27 cellular contexts compared by ENCODE assay signal in the genomic region with DNA sequence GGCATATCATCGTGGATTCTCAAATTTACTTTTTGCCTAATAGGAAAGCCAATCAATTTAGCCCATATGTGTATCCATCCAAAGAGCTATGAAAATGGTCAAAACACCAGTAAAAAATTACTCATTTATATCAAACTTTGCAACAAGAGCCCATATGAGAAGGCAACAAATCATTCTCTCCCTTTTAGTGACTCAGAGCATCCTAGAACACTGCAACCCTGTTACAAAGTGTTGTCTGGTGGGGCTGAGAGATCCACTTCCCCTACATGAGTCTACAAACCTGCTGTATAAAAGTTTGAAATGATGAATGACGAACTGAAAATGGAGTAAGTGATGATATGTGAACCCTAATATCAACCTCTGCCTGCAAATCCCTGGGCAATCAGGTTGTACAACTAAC. TPM values are rescaled to one million over a fixed set of nuclear protein-coding genes. Genes with fewer than 3 reads are reported as not detected.
DNase-seq lines count a peak whose midpoint lies in the region; ATAC-seq and TF ChIP-seq lines count a peak whose summit lies in the region.
"Had no signal": no experiment of that assay in that cellular context is flagged by ENCODE, and none has a peak within 500 bp of the region (broad histone marks: within the 10 kb centered on the region; RNA-seq: fewer than 3 reads in every experiment).

No MANE protein-coding gene starts in this region.

- TF ChIP-seq EP300 in sigmoid colon (IDR thresholded peaks at IDR 0.05) = no peak

- peaks cover 0 to 10% (median 0%) of the 10 kb centered on the region in 9 donors for H3K36me3 ChIP-seq in heart right ventricle
- no peaks in the 10 kb centered on the region for H3K36me3 ChIP-seq in lower lobe of right lung
- peaks cover 0 to 18% (median 0%) of the 10 kb centered on the region in 4 donors for H3K36me3 ChIP-seq in sigmoid colon
- H3K36me3 ChIP-seq: neutrophil had no signal

- H3K4me1 Mint-ChIP-seq in stimulated activated naive CD8-positive, alpha-beta T cell treated with anti-CD3 and anti-CD28 coated beads, Interleukin-15, amount 100 ng/mL, for 72 hours = no peaks in the 10 kb centered on the region
- H3K4me1 Mint-ChIP-seq: stimulated activated effector memory CD8-positive, alpha-beta T cell treated with anti-CD3 and anti-CD28 coated beads, Interleukin-12 subunit alpha, Interleukin-12 subunit beta, amount 100 ng/mL, for 72 hours had no signal

- H3K27ac Mint-ChIP-seq in stimulated activated naive CD8-positive, alpha-beta T cell treated with anti-CD3 and anti-CD28 coated beads, Interleukin-15, amount 100 ng/mL, for 72 hours = no peak overlapping the region
- H3K27ac Mint-ChIP-seq: activated naive CD4-positive, alpha-beta T cell treated with anti-CD3 and anti-CD28 coated beads, Interleukin-2, amount 50 U/mL, for 72 hours; CD8-positive, alpha-beta T cell; stimulated activated effector memory CD8-positive, alpha-beta T cell treated with anti-CD3 and anti-CD28 coated beads, Interleukin-12 subunit alpha, Interleukin-12 subunit beta, amount 100 ng/mL, for 72 hours; T-helper 2 cell treated with Interferon-gamma antibody and Interleukin-4, amounts not matched to agents 5 μg/mL and 100 μg/mL, for 36 hours had no signal

- ATAC-seq in heart right ventricle = no peak
- no peak for ATAC-seq in left cardiac atrium
- no peak for ATAC-seq in lower lobe of right lung
- no peak for ATAC-seq in GM21529 (IDR thresholded peaks at IDR 0.05; ENCODE audit: unreplicated experiment)
- ATAC-seq in GM18867 (IDR thresholded peaks at IDR 0.05; ENCODE audit: unreplicated experiment) = no peak
- no peak for ATAC-seq in stimulated activated naive CD8-positive, alpha-beta T cell treated with anti-CD3 and anti-CD28 coated beads, Interleukin-15, amount 100 ng/mL, for 72 hours
- ATAC-seq: activated naive CD4-positive, alpha-beta T cell treated with anti-CD3 and anti-CD28 coated beads, Interleukin-2, amount 50 U/mL, for 72 hours; CD8-positive, alpha-beta T cell; stimulated activated effector memory CD8-positive, alpha-beta T cell treated with anti-CD3 and anti-CD28 coated beads, Interleukin-12 subunit alpha, Interleukin-12 subunit beta, amount 100 ng/mL, for 72 hours had no signal

- intact Hi-C loops in heart right ventricle (cut with DNase I) (loop anchor here in 2 of 10 donors (10.0 kb wide), 1 partner anchor 87 kb away; no protein-coding TSS in a partner anchor), left cardiac atrium (cut with DNase I) (no loop called here), lower lobe of right lung (cut with DNase I) (no loop called here), sigmoid colon (cut with DNase I) (loop anchor here (5.0 kb wide), 1 partner anchor 79 kb away; no protein-coding TSS in a partner anchor)

- no peak overlapping the region for H3K4me3 Mint-ChIP-seq in stimulated activated naive CD8-positive, alpha-beta T cell treated with anti-CD3 and anti-CD28 coated beads, Interleukin-15, amount 100 ng/mL, for 72 hours
- H3K4me3 Mint-ChIP-seq: CD8-positive, alpha-beta T cell; stimulated activated effector memory CD8-positive, alpha-beta T cell treated with anti-CD3 and anti-CD28 coated beads, Interleukin-12 subunit alpha, Interleukin-12 subunit beta, amount 100 ng/mL, for 72 hours; T-helper 2 cell treated with Interferon-gamma antibody and Interleukin-4, amounts not matched to agents 5 μg/mL and 100 μg/mL, for 36 hours had no signal

- H3K27me3 ChIP-seq in heart right ventricle (no peaks in the 10 kb centered on the region), lower lobe of right lung (ENCODE audit: low read depth) (no peaks in the 10 kb centered on the region), sigmoid colon (no peaks in the 10 kb centered on the region)
- H3K27me3 ChIP-seq: neutrophil had no signal

- TF ChIP-seq CTCF in heart right ventricle (IDR thresholded peaks at IDR 0.05) (no peak), lower lobe of right lung (IDR thresholded peaks at IDR 0.05) (no peak), sigmoid colon (IDR thresholded peaks at IDR 0.05) (no peak)

- 74 to 80% methylated on average over 2 of the region's 2 CpGs for WGBS in heart right ventricle, 2 donors
- 87 to 88% methylated on average over 2 of the region's 2 CpGs for WGBS in sigmoid colon, 2 donors

- H3K4me3 ChIP-seq in heart right ventricle (no peak overlapping the region), lower lobe of right lung (no peak overlapping the region), sigmoid colon (no peak overlapping the region)

- H3K27ac ChIP-seq in heart right ventricle (peak overlapping the region in 7 of 10 donors; percentile 9 to 67 (median 46)), lower lobe of right lung (peak overlapping the region; percentile 1), sigmoid colon (peak overlapping the region; percentile 64 to 96 (median 82))
- H3K27ac ChIP-seq: neutrophil, RWPE1, WERI-Rb-1 had no signal

- no peaks in the 10 kb centered on the region for H3K9me3 Mint-ChIP-seq in stimulated activated naive CD8-positive, alpha-beta T cell treated with anti-CD3 and anti-CD28 coated beads, Interleukin-15, amount 100 ng/mL, for 72 hours
- H3K9me3 Mint-ChIP-seq: CD8-positive, alpha-beta T cell; stimulated activated effector memory CD8-positive, alpha-beta T cell treated with anti-CD3 and anti-CD28 coated beads, Interleukin-12 subunit alpha, Interleukin-12 subunit beta, amount 100 ng/mL, for 72 hours; T-helper 2 cell treated with Interferon-gamma antibody and Interleukin-4, amounts not matched to agents 5 μg/mL and 100 μg/mL, for 36 hours had no signal

- H3K4me1 ChIP-seq in heart right ventricle (peaks cover 0 to 86% (median 48%) of the 10 kb centered on the region in 9 donors), lower lobe of right lung (peaks cover 6% of the 10 kb centered on the region), sigmoid colon (peaks cover 0 to 100% (median 86%) of the 10 kb centered on the region in 4 donors)

- DNase-seq in heart right ventricle = no peak
- no peak for DNase-seq in left cardiac atrium
- no peak for DNase-seq in lower lobe of right lung
- no peak for DNase-seq in sigmoid colon
- DNase-seq in NCI-H1417 treated with DMSO at 0.1 percent for 48 hours (lab: John Stamatoyannopoulos, UW) = no peak
- no peak for DNase-seq in stimulated activated naive CD8-positive, alpha-beta T cell treated with anti-CD3 and anti-CD28 coated beads, Interleukin-15, amount 100 ng/mL, for 72 hours
- DNase-seq: activated CD4-positive, alpha-beta T cell treated with anti-CD3 and anti-CD28 coated beads, Interleukin-2, amount 50 U/mL, for 4 hours; AML-193; CD8-positive, alpha-beta T cell; cerebellar nuclear complex; DMS 273 treated with DMSO at 0.1 percent for 48 hours; hippocampal formation; NCI-H1048; NCI-H2029; NCI-H226; NCI-H748 treated with DMSO at 0.1 percent for 48 hours; stimulated activated CD4-positive, alpha-beta T cell treated with anti-CD3 and anti-CD28 coated beads, Interleukin-2, amount 100 ng/mL, for 48 hours; WERI-Rb-1 had no signal

- H3K27me3 Mint-ChIP-seq in stimulated activated naive CD8-positive, alpha-beta T cell treated with anti-CD3 and anti-CD28 coated beads, Interleukin-15, amount 100 ng/mL, for 72 hours = no peaks in the 10 kb centered on the region

- TF ChIP-seq POLR2A in sigmoid colon (IDR thresholded peaks at IDR 0.05) = no peak

- no peaks in the 10 kb centered on the region for H3K9me3 ChIP-seq in heart right ventricle
- no peaks in the 10 kb centered on the region for H3K9me3 ChIP-seq in lower lobe of right lung
- H3K9me3 ChIP-seq in sigmoid colon = no peaks in the 10 kb centered on the region
- H3K9me3 ChIP-seq: neutrophil had no signal

RNA-seq across cellular contexts. Expression of a gene that starts 23.3 kb away (rescaled TPM):
- total RNA-seq in heart right ventricle (100 to 1,000 TPM in 2 of 10 donors, 10 to 100 TPM in 8; 63.4 to 143 (median 82.0) TPM), left cardiac atrium (10 to 100 TPM; 30.8 to 60.6 TPM), lower lobe of right lung (16.0 TPM), sigmoid colon (100 to 1,000 TPM; 172 to 209 (median 206) TPM)
- polyA plus RNA-seq in heart right ventricle (10 to 100 TPM; 17.7 to 49.1 TPM), sigmoid colon (10 to 100 TPM in 1 of 3 donors, 1 to 10 TPM in 2; 7.2 to 16.1 (median 9.0) TPM)
- total RNA-seq: A172; activated naive CD4-positive, alpha-beta T cell treated with anti-CD3 and anti-CD28 coated beads, Interleukin-2, amount 50 U/mL, for 72 hours; CD8-positive, alpha-beta T cell; pulmonary artery endothelial cell had no signal

Comparison
In these comparisons a context has a peak if more than half of its experiments do, and no peak if none do; other contexts are left out.
1. H3K27ac ChIP-seq: peak in every context shown above with its lines; median percentile 82 in sigmoid colon; 46 in heart right ventricle; 1 in lower lobe of right lung.